25 cellular contexts compared by ENCODE assay signal in the genomic region with DNA sequence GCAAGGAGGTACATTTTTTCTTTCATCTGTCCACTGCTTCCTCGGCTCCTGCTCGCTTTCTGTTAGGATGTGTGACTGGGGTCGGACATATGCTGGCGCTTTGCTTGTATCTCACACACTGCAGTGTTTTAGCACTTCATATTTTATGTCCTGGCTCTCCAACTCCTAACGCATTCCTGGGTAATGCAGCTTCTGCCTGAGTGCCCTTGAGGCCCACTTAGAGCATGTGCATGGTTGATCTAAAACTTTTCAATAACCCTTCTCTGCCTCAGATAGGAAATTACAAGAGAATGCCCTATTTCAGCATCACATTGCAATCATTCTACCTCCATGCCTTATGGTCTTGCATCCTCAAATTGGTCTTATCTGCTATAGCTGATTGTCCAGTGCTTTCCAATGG.
DNase-seq lines count a peak whose midpoint lies in the region; ATAC-seq, FAIRE-seq and TF ChIP-seq lines count a peak whose summit lies in the region.
"Had no signal": no experiment of that assay in that cellular context is flagged by ENCODE, and none has a peak within 500 bp of the region (broad histone marks: within the 10 kb centered on the region; RNA-seq: fewer than 3 reads in every experiment).

No MANE protein-coding gene starts in this region.

- CTCF ChIA-PET in H1 (lab: Charles Lee; ENCODE audit: partially characterized antibody): interaction anchor here (0.6 to 2.3 kb wide), 7 partner anchors 10 to 1103 kb away, joined by 3 to 7 read pairs (median 3); no protein-coding TSS in a partner anchor

- H3K18ac ChIP-seq in H1 (ENCODE audit: extremely low read depth, low read length): no peak overlapping the region
- no peak overlapping the region for H3K18ac ChIP-seq in neuronal stem cell (ENCODE audit: low read length)

- H3K23ac ChIP-seq in H1 (ENCODE audit: insufficient read length) (no peak overlapping the region), neuronal stem cell (ENCODE audit: low read depth, low read length, poor library complexity) (no peak overlapping the region)

- TF ChIP-seq RAD21 in H1 (IDR thresholded peaks at IDR 0.05 in 1 of 2, conservative IDR thresholded peaks at IDR 0.05 in 1 of 2; ENCODE audit: low read depth in 2 of 2, low read length in 2 of 2): no peak

- H3K27me3 ChIP-seq in H1 (replicated peaks in 1 of 4; ENCODE audit: control insufficient read depth in 3 of 4, extremely low read depth in 1 of 4, insufficient read depth in 3 of 4, low read length in 3 of 4) (no peaks in the 10 kb centered on the region), neuronal stem cell (ENCODE audit: control insufficient read depth in 3 of 3, insufficient read depth in 3 of 3, low read depth in 1 of 3, low read length in 3 of 3) (no peaks in the 10 kb centered on the region)

- H3K4me2 ChIP-seq in H1 (ENCODE audit: insufficient read depth in 1 of 2, low read depth in 2 of 2, low read length in 2 of 2) (no peak overlapping the region), neuronal stem cell (ENCODE audit: insufficient read depth, low read length, poor library complexity, severe bottlenecking) (no peak overlapping the region)
- H3K4me2 ChIP-seq: PC-9 had no signal

- H3K9me3 ChIP-seq in H1 (ENCODE audit: insufficient read depth in 2 of 2, low read depth in 1 of 2, low read length in 1 of 2) (no peaks in the 10 kb centered on the region), neuronal stem cell (replicated peaks in 1 of 2; ENCODE audit: control insufficient read depth in 2 of 2, insufficient read depth in 1 of 2, low read depth in 1 of 2, low read length in 2 of 2) (no peaks in the 10 kb centered on the region)
- H3K9me3 ChIP-seq: Caco-2, SJSA1 had no signal

- H2AFZ ChIP-seq in H1 (ENCODE audit: low read length) (0 out of 2 replicates have a peak overlapping the region, but pooled peaks have one; percentile 27), neuronal stem cell (ENCODE audit: low read length) (peak overlapping the region; percentile 20)
- H2AFZ ChIP-seq: PC-9 had no signal

- H3K79me1 ChIP-seq in H1 (ENCODE audit: low read depth, low read length): no peaks in the 10 kb centered on the region
- H3K79me1 ChIP-seq in neuronal stem cell (ENCODE audit: low read depth, low read length): no peaks in the 10 kb centered on the region

- no peak overlapping the region for H2BK12ac ChIP-seq in H1 (ENCODE audit: low read depth, low read length)
- H2BK12ac ChIP-seq in neuronal stem cell (ENCODE audit: low read length): no peak overlapping the region

- H3K27ac ChIP-seq in H1 (ENCODE audit: low read depth, low read length): no peak overlapping the region
- peak overlapping the region; percentile 69 for H3K27ac ChIP-seq in neuronal stem cell (replicated peaks; ENCODE audit: low read length)
- H3K27ac ChIP-seq: 22Rv1, C4-2B, PC-9, SJSA1 had no signal

- no peak overlapping the region for H2BK5ac ChIP-seq in H1 (ENCODE audit: low read depth, low read length)
- no peak overlapping the region for H2BK5ac ChIP-seq in neuronal stem cell (ENCODE audit: low read length)

- H4K8ac ChIP-seq in H1 (ENCODE audit: extremely low read depth, insufficient read depth, low read length) (no peak overlapping the region), neuronal stem cell (ENCODE audit: low read depth, low read length) (no peak overlapping the region)

- no peak for FAIRE-seq in H1 (lab: Jason Lieb, UNC)
- FAIRE-seq: GM18507 had no signal

- no peak for TF ChIP-seq CTCF in H1 (IDR thresholded peaks at IDR 0.05; ENCODE audit: control extremely low read depth in 1 of 3, insufficient read depth in 1 of 3, low read depth in 1 of 3, low read length in 3 of 3)
- TF ChIP-seq CTCF in GM13976 (IDR thresholded peaks at IDR 0.05; ENCODE audit: borderline replicate concordance, control extremely low read depth, extremely low read depth, insufficient read depth, missing control alignments): no peak

- intact Hi-C loops in sciatic nerve (cut with DNase I): no loop called here

- no peak overlapping the region for H3K9ac ChIP-seq in H1 (replicated peaks in 1 of 4; ENCODE audit: extremely low read depth in 1 of 4, low read depth in 3 of 4, low read length in 3 of 4)
- H3K9ac ChIP-seq in neuronal stem cell (ENCODE audit: low read depth, low read length, poor library complexity): no peak overlapping the region

- no peaks in the 10 kb centered on the region for H3K79me2 ChIP-seq in H1 (ENCODE audit: control insufficient read depth in 1 of 2, insufficient read depth in 2 of 2, low read length in 2 of 2)

- H4K91ac ChIP-seq in H1 (replicated peaks; ENCODE audit: insufficient read length, low read length) (no peak overlapping the region), neuronal stem cell (ENCODE audit: low read depth, low read length, poor library complexity) (no peak overlapping the region)

- H4K20me1 ChIP-seq in H1 (replicated peaks in 1 of 2; ENCODE audit: control insufficient read depth in 1 of 2, insufficient read depth in 2 of 2, low read length in 2 of 2): no peaks in the 10 kb centered on the region

- no peak for TF ChIP-seq EP300 in H1 (IDR thresholded peaks at IDR 0.05; ENCODE audit: borderline replicate concordance in 1 of 2, low read depth in 2 of 2, low read length in 2 of 2)

- H3K4me3 ChIP-seq in H1 (ENCODE audit: extremely low read depth in 1 of 4, insufficient read depth in 2 of 4, low read depth in 3 of 4, low read length in 4 of 4) (no peak overlapping the region), neuronal stem cell (ENCODE audit: low read length in 2 of 2) (no peak overlapping the region)
- H3K4me3 ChIP-seq: PC-9, SJSA1 had no signal

- H3K14ac ChIP-seq in H1 (ENCODE audit: insufficient read length) (no peak overlapping the region), neuronal stem cell (ENCODE audit: low read length) (no peak overlapping the region)

- H3K56ac ChIP-seq in H1 (replicated peaks; ENCODE audit: insufficient read length, low read depth, low read length): no peak overlapping the region

- H3K4me1 ChIP-seq in H1 (replicated peaks in 1 of 4; ENCODE audit: control insufficient read depth in 3 of 4, insufficient read depth in 4 of 4, low read length in 3 of 4) (peaks cover 0 to 2% (median 0%) of the 10 kb centered on the region in 4 experiments; a peak in 1 of 7 replicates), neuronal stem cell (ENCODE audit: control insufficient read depth in 2 of 2, insufficient read depth in 1 of 2, low read depth in 1 of 2, low read length in 2 of 2) (peaks cover 0 to 13% of the 10 kb centered on the region in 2 donors)
- H3K4me1 ChIP-seq: Caco-2, SJSA1 had no signal

- 92% methylated on average over 5 of the region's 5 CpGs; no CpG with 5 or more reads in 1 of the 2 experiments for WGBS in H1 (ENCODE audit: extremely low coverage in 1 of 2, insufficient coverage in 1 of 2, insufficient read length in 1 of 2, insufficient replicate concordance in 2 of 2, low coverage in 1 of 2, low lambda C conversion rate in 2 of 2, missing lambda C conversion rate in 1 of 2), 2 experiments
- no CpG with 5 or more reads among the region's 5 CpGs for WGBS in neuronal stem cell (ENCODE audit: extremely low coverage in 2 of 2, insufficient read length in 2 of 2, insufficient replicate concordance in 1 of 2), 2 donors

- no peak overlapping the region for H3K4ac ChIP-seq in H1 (replicated peaks; ENCODE audit: insufficient read length, low read depth, low read length)
- H3K4ac ChIP-seq in neuronal stem cell (ENCODE audit: low read length): no peak overlapping the region

- no peak overlapping the region for H2BK20ac ChIP-seq in H1 (ENCODE audit: low read length)

- in situ Hi-C loops in GM13976 (cut with MboI; ENCODE audit: low sequenced_read_pairs, unreplicated experiment): no loop called here

- ATAC-seq in sciatic nerve: no peak
- ATAC-seq: CD8-positive, alpha-beta T cell; Right ventricle myocardium inferior had no signal

- H2BK120ac ChIP-seq in H1 (replicated peaks; ENCODE audit: low read depth, low read length) (no peak overlapping the region), neuronal stem cell (ENCODE audit: low read depth, low read length) (no peak overlapping the region)

- DNase-seq in DMS79 treated with DMSO at 0.1 percent for 48 hours (lab: John Stamatoyannopoulos, UW) (peak; percentile 1), DMS79 (lab: John Stamatoyannopoulos, UW) (no peak), H1 (ENCODE audit: low read depth in 1 of 2, low spot score in 2 of 2) (no peak), neuronal stem cell (ENCODE audit: low spot score) (peak; percentile 1), sciatic nerve (ENCODE audit: low spot score) (no peak), GM13976 (ENCODE audit: low spot score) (no peak)
- no peak for DNase-seq in stimulated activated CD8-positive, alpha-beta memory T cell treated with anti-CD3 and anti-CD28 coated beads, Interleukin-4, amount 100 ng/mL, for 48 hours
- DNase-seq: Caco-2; CD8-positive, alpha-beta T cell; DND-41; GOT3; HCEC 1CT; Karpas-422; NCI-H1092; NCI-H1417 treated with DMSO at 0.1 percent for 48 hours; NCI-H1694 treated with DMSO at 0.1 percent for 48 hours; NCI-H2081; NCI-H446; NCI-H524 treated with DMSO at 0.1 percent for 48 hours; PC-9 had no signal

- POLR2A ChIA-PET in H1 (lab: Charles Lee; ENCODE audit: partially characterized antibody): interaction anchor here (2.1 kb wide), 1 partner anchor 67 kb away, joined by 5 read pairs; a partner anchor contains a TSS

- H2AK5ac ChIP-seq in H1 (ENCODE audit: low read depth, low read length) (no peak overlapping the region), neuronal stem cell (ENCODE audit: low read depth, low read length) (no peak overlapping the region)

- H3K23me2 ChIP-seq in H1 (ENCODE audit: low read depth, low read length): no peaks in the 10 kb centered on the region

- no peak overlapping the region for H4K5ac ChIP-seq in H1 (ENCODE audit: insufficient read length, low read depth, low read length)

- no peak for TF ChIP-seq POLR2A in H1 (IDR thresholded peaks at IDR 0.05; ENCODE audit: control extremely low read depth in 1 of 2, low read depth in 2 of 2, low read length in 2 of 2)

- H3K36me3 ChIP-seq in H1 (ENCODE audit: control insufficient read depth in 2 of 4, insufficient read depth in 4 of 4, low read length in 3 of 4) (no peaks in the 10 kb centered on the region), neuronal stem cell (replicated peaks in 1 of 2; ENCODE audit: control insufficient read depth in 2 of 2, insufficient read depth in 2 of 2, low read length in 2 of 2) (no peaks in the 10 kb centered on the region)
- H3K36me3 ChIP-seq: SJSA1 had no signal

- H2BK15ac ChIP-seq in H1 (ENCODE audit: low read length): no peak overlapping the region
- H2BK15ac ChIP-seq in neuronal stem cell (ENCODE audit: low read length): no peak overlapping the region

TF ChIP-seq in H1, 55 proteins besides CTCF, POLR2A, EP300 and RAD21:
- TF ChIP-seq JUN (IDR thresholded peaks at IDR 0.05; ENCODE audit: low read depth, low read length): no peak
- no peak for TF ChIP-seq CTBP2 (IDR thresholded peaks at IDR 0.05; ENCODE audit: borderline replicate concordance, insufficient read depth, insufficient read length, low read length)
- TF ChIP-seq NRF1 (IDR thresholded peaks at IDR 0.05; ENCODE audit: low read depth, low read length): no peak
- no peak for TF ChIP-seq TBP (IDR thresholded peaks at IDR 0.05; ENCODE audit: low read depth, low read length)
- no peak for TF ChIP-seq BCL11A (IDR thresholded peaks at IDR 0.05; ENCODE audit: low read depth in 2 of 2, low read length in 2 of 2)

Comparison
In these comparisons a context has a peak if more than half of its experiments do, and no peak if none do; other contexts are left out.
1. DNase-seq: peak in DMS79 treated with DMSO at 0.1 percent for 48 hours (single experiment) and neuronal stem cell (single experiment); none in DMS79 (single experiment), H1 (0 of 2), stimulated activated CD8-positive, alpha-beta memory T cell treated with anti-CD3 and anti-CD28 coated beads, Interleukin-4, amount 100 ng/mL, for 48 hours (single experiment), sciatic nerve (single experiment) and GM13976 (single experiment).